In the genomic region with DNA sequence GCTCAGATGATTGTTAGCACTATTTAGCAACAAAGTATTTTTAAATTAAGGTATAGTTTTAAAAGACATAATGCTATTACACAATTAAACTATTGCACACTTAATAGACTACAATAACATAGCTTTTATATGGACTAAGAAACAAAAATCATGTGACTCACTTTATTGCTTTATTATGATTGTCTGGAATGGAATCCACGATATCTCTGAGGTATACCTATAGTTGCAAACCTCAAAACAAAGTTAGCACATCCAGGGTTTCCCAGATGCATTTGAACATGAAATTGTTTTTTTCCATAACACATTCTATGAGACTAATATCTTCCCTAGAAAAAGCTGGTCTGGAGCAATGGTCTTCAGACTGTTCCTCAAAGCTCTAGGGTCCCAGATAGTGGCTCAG, we compare ENCODE assay signal across 24 cellular contexts. TPM values are rescaled to one million over a fixed set of nuclear protein-coding genes. Genes with fewer than 3 reads are reported as not detected.
DNase-seq lines count a peak whose midpoint lies in the region; ATAC-seq, FAIRE-seq and TF ChIP-seq lines count a peak whose summit lies in the region.
"Had no signal": no experiment of that assay in that cellular context is flagged by ENCODE, and none has a peak within 500 bp of the region (broad histone marks: within the 10 kb centered on the region; RNA-seq: fewer than 3 reads in every experiment).

No MANE protein-coding gene starts in this region.

- H3K4me1 ChIP-seq in A549 (peaks cover 50% of the 10 kb centered on the region), psoas muscle (peaks cover 27% of the 10 kb centered on the region)

- no peak for TF ChIP-seq POLR2A in A549 (IDR thresholded peaks at IDR 0.05; ENCODE audit: low read length)

- H3K4me3 ChIP-seq in A549 (no peak overlapping the region), psoas muscle (no peak overlapping the region), brain microvascular endothelial cell (ENCODE audit: low read depth, low read length) (no peak overlapping the region)
- H3K4me3 ChIP-seq: spleen had no signal

- H3K27ac ChIP-seq in A549 (peak overlapping the region; percentile 93 to 96), epithelial cell of prostate (peak overlapping the region; percentile 34), psoas muscle (peak overlapping the region; percentile 89), brain microvascular endothelial cell (no peak overlapping the region)
- H3K27ac ChIP-seq: C4-2B, HL-60 had no signal

- POLR2A ChIA-PET in A549 (lab: Yijun Ruan, JAX), result interaction anchor here (3.0 kb wide), 1 partner anchor 35 kb away, joined by 13 read pairs; a partner anchor contains a TSS

- no peak for TF ChIP-seq EP300 in A549 (IDR thresholded peaks at IDR 0.05)

- no peak for ATAC-seq in A549
- ATAC-seq in psoas muscle, result no peak
- ATAC-seq in GM18858 (IDR thresholded peaks at IDR 0.05; ENCODE audit: unreplicated experiment), result no peak
- ATAC-seq: stimulated activated effector memory CD8-positive, alpha-beta T cell treated with anti-CD3 and anti-CD28 coated beads, Interleukin-12 subunit alpha, Interleukin-12 subunit beta, amount 100 ng/mL, for 72 hours had no signal

- TF ChIP-seq RAD21 in A549 (conservative IDR thresholded peaks at IDR 0.05 in 1 of 2, IDR thresholded peaks at IDR 0.05 in 1 of 2), result no peak

- WGBS in A549 (ENCODE audit: missing lambda C conversion rate), result 78% methylated on average over 1 of the region's 1 CpG
- 42 to 65% (median 47%) methylated on average over 1 of the region's 1 CpG for WGBS in psoas muscle, 3 donors

- H3K9me3 ChIP-seq in A549 (0 out of 3 replicates have a peak, but pooled peaks cover 5% of the 10 kb centered on the region), psoas muscle (peaks cover 8% of the 10 kb centered on the region)

- intact Hi-C loops in psoas muscle (cut with DNase I), result no loop called here

- FAIRE-seq in A549 (lab: Jason Lieb, UNC), result no peak
- FAIRE-seq: GM12892, islet of Langerhans had no signal

- CTCF ChIA-PET in A549 (lab: Yijun Ruan, JAX), result interaction anchor here (0.8 to 5.4 kb wide), 8 partner anchors 12 to 309 kb away, joined by 3 to 41 read pairs (median 6); a partner anchor contains a TSS

- H3K27me3 ChIP-seq in psoas muscle (ENCODE audit: insufficient read depth in 3 of 3, low read length in 2 of 3) (no peaks in the 10 kb centered on the region), brain microvascular endothelial cell (replicated peaks) (no peaks in the 10 kb centered on the region)
- H3K27me3 ChIP-seq: spleen had no signal

- no peaks in the 10 kb centered on the region for H3K36me3 ChIP-seq in psoas muscle (ENCODE audit: insufficient read depth in 1 of 2, low read depth in 1 of 2)
- H3K36me3 ChIP-seq in brain microvascular endothelial cell (replicated peaks), result no peaks in the 10 kb centered on the region
- H3K36me3 ChIP-seq: spleen had no signal

- TF ChIP-seq CTCF in A549 (IDR thresholded peaks at IDR 0.05) (no peak), psoas muscle (IDR thresholded peaks at IDR 0.05) (no peak), brain microvascular endothelial cell (IDR thresholded peaks at IDR 0.05; ENCODE audit: low read depth, low read length, missing control alignments) (no peak)

- H3K4me2 ChIP-seq in A549, result no peak overlapping the region

- in situ Hi-C loops in brain microvascular endothelial cell (cut with HindIII; ENCODE audit: low pct_ligation_motif_present, low sequenced_read_pairs), result no loop called here

- DNase-seq in A549 (ENCODE audit: low read depth in 1 of 2, low spot score in 1 of 2) (no peak), LoVo (ENCODE audit: low spot score) (peak; percentile 19), epithelial cell of prostate (ENCODE audit: low read depth, low spot score) (no peak), psoas muscle (no peak), brain microvascular endothelial cell (no peak), iPS-NIHi7 (ENCODE audit: extremely low spot score) (no peak)
- DNase-seq: activated CD4-positive, alpha-beta T cell treated with anti-CD3 and anti-CD28 coated beads, Interleukin-2, amount 10 ng/mL, durations not matched to agents 7 days and 5 days; activated naive CD4-positive, alpha-beta T cell treated with anti-CD3 and anti-CD28 coated beads for 36 hours; amniotic stem cell; NCI-H1105; NCI-H2029; NCI-H2227 treated with DMSO at 0.1 percent for 48 hours; SHP77; spleen; stimulated activated CD4-positive, alpha-beta T cell treated with anti-CD3 and anti-CD28 coated beads, Interleukin-2, amount 100 ng/mL, for 48 hours; substantia nigra; T-helper 9 cell had no signal

TF ChIP-seq in A549, 52 proteins besides CTCF, POLR2A, EP300 and RAD21:
- TF ChIP-seq FOSL2 (IDR thresholded peaks at IDR 0.05), result no peak
- peak; percentile 28; the same call in 1 of the 2 replicates for TF ChIP-seq FOSL2 (CRISPR knock-in tag; IDR thresholded peaks at IDR 0.05)
- TF ChIP-seq CEBPB (IDR thresholded peaks at IDR 0.05), result no peak

RNA-seq across cellular contexts. Expression of a gene that starts 18.3 kb away (rescaled TPM):
- polyA plus RNA-seq in A549 (2011; rRNA removed), result 0.12 and 0.34 TPM in 2 replicates
- 0.04 and 0.08 TPM in 2 replicates for polyA plus RNA-seq in A549 (2012; cell fraction: cytosol; rRNA removed)
- polyA plus RNA-seq in A549 (2012; cell fraction: nucleus; rRNA removed), result 0.06 and 0.07 TPM in 2 replicates
- 0.13 to 0.20 TPM (median 0.16 TPM) in 3 replicates for polyA plus RNA-seq in A549 (2017; fragmentation: RNase III; extraction: RNeasy Plus Mini Kit Qiagen cat#74134 plus additional on column Dnase treatment)
- polyA minus RNA-seq in A549 (2011; rRNA and poly(A)+ RNA removed), result 0.41 and 0.88 TPM in 2 replicates
- total RNA-seq in psoas muscle, result not detected
- under 1 TPM in 1 of 3 donors, not detected in 2; 0.01 TPM for polyA plus RNA-seq in psoas muscle
- total RNA-seq: activated CD4-positive, alpha-beta T cell treated with anti-CD3 and anti-CD28 coated beads, Interleukin-2, amount 10 ng/mL, durations not matched to agents 7 days and 5 days; urinary bladder had no signal
- polyA plus RNA-seq: spleen had no signal

RNA-seq across cellular contexts. Expression of a gene that starts 34.3 kb away (rescaled TPM):
- polyA plus RNA-seq in A549 (2011; rRNA removed) (163 and 177 TPM in 2 replicates), A549 (2017; fragmentation: RNase III; extraction: RNeasy Plus Mini Kit Qiagen cat#74134 plus additional on column Dnase treatment) (81.8 to 89.4 TPM (median 86.4 TPM) in 3 replicates), psoas muscle (10 to 100 TPM; 17.8 to 57.6 (median 41.5) TPM)
- 42.1 and 50.9 TPM in 2 replicates for polyA plus RNA-seq in A549 (2012; cell fraction: cytosol; rRNA removed)
- 21.7 and 40.4 TPM in 2 replicates for polyA plus RNA-seq in A549 (2012; cell fraction: nucleus; rRNA removed)
- polyA minus RNA-seq in A549 (2011; rRNA and poly(A)+ RNA removed), result 64.4 and 78.0 TPM in 2 replicates
- total RNA-seq in psoas muscle, result 10 to 100 TPM; 64.5 to 94.6 (median 80.4) TPM

RNA-seq across cellular contexts. Expression of a gene that starts 49.5 kb away (rescaled TPM):
- polyA plus RNA-seq in A549 (2011; rRNA removed), result 30.2 and 32.0 TPM in 2 replicates
- polyA plus RNA-seq in A549 (2012; cell fraction: cytosol; rRNA removed), result 15.0 and 15.7 TPM in 2 replicates
- 10.5 and 15.0 TPM in 2 replicates for polyA plus RNA-seq in A549 (2012; cell fraction: nucleus; rRNA removed)
- 20.9 to 22.7 TPM (median 22.5 TPM) in 3 replicates for polyA plus RNA-seq in A549 (2017; fragmentation: RNase III; extraction: RNeasy Plus Mini Kit Qiagen cat#74134 plus additional on column Dnase treatment)
- polyA minus RNA-seq in A549 (2011; rRNA and poly(A)+ RNA removed), result 9.8 and 10.0 TPM in 2 replicates
- total RNA-seq in psoas muscle, result not detected
- polyA plus RNA-seq in psoas muscle, result under 1 TPM in 2 of 3 donors, not detected in 1; 0.06 to 0.08 TPM
- total RNA-seq: spleen had no signal

Comparison
In these comparisons a context has a peak if more than half of its experiments do, and no peak if none do; other contexts are left out.
1. RNA of a gene that starts 49.5 kb away (polyA plus RNA-seq): 10.5 to 32.0 TPM in A549; 0.06 to 0.08 TPM in psoas muscle; every median in the first group is over 10 times any median in the second.